20 cellular contexts compared by ENCODE assay signal in the genomic region with DNA sequence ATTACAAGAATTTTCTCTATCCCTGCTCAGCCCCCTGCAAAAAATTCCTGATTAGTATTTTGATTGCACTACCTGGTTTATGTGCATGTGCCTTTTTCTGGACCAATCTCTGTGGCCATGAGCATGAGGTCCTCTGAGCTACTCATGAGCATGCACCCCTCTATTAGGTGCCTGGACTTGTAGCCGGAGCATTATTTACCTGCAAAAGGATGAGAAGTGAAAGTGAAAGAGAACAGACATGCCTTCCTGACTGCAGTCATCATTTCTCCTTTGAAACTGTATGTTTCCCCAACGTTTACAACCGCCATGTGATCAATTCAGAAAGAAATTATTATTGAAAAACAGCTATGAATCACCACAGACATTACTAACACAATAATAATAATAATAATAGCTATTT.
DNase-seq lines count a peak whose midpoint lies in the region; ATAC-seq, FAIRE-seq and TF ChIP-seq lines count a peak whose summit lies in the region.
"Had no signal": no experiment of that assay in that cellular context is flagged by ENCODE, and none has a peak within 500 bp of the region (broad histone marks: within the 10 kb centered on the region; RNA-seq: fewer than 3 reads in every experiment).

No MANE protein-coding gene starts in this region.

- H3K4me3 Mint-ChIP-seq in MCF 10A (ENCODE audit: unreplicated experiment): no peak overlapping the region
- no peak overlapping the region for H3K4me3 Mint-ChIP-seq in natural killer cell
- H3K4me3 Mint-ChIP-seq: activated CD4-positive, alpha-beta T cell treated with anti-CD3 and anti-CD28 coated beads for 36 hours; activated T-cell treated with anti-CD3 and anti-CD28 coated beads, Interleukin-2, amount 50 U/mL, for 4 hours; GM23338; natural killer cell treated with Interleukin-12 subunit alpha and Interleukin-12 subunit beta and Interleukin-15 and Interleukin-18, amount 100 ng/mL, for 72 hours had no signal

- TF ChIP-seq POLR2A in breast epithelium (IDR thresholded peaks at IDR 0.05): no peak

- H3K4me1 ChIP-seq in breast epithelium: no peaks in the 10 kb centered on the region

- POLR2A ChIA-PET in MCF 10A (lab: Yijun Ruan, JAX): interaction anchor here (0.7 to 1.0 kb wide), 3 partner anchors 11 to 1944 kb away, joined by 3 read pairs; no protein-coding TSS in a partner anchor

- no peaks in the 10 kb centered on the region for H3K27me3 Mint-ChIP-seq in MCF 10A (ENCODE audit: insufficient read depth, unreplicated experiment)
- no peaks in the 10 kb centered on the region for H3K27me3 Mint-ChIP-seq in natural killer cell (ENCODE audit: low read depth in 2 of 2)
- H3K27me3 Mint-ChIP-seq: activated CD4-positive, alpha-beta T cell treated with anti-CD3 and anti-CD28 coated beads for 36 hours; natural killer cell treated with Interleukin-12 subunit alpha and Interleukin-12 subunit beta and Interleukin-15 and Interleukin-18, amount 100 ng/mL, for 72 hours had no signal

- no peak overlapping the region for H3K4me3 ChIP-seq in breast epithelium
- H3K4me3 ChIP-seq: GM23338 had no signal

- FAIRE-seq in urothelium cell line (lab: Jason Lieb, UNC): no peak

- DNase-seq in MCF 10A (ENCODE audit: unreplicated experiment) (peak; percentile 6), breast epithelium (ENCODE audit: low spot score in 2 of 2) (no peak), HT1080 (ENCODE audit: low read depth) (peak; percentile 20), SW480 (ENCODE audit: low spot score) (peak; percentile 15), urothelium cell line (ENCODE audit: low spot score) (peak; percentile 7), posterior vena cava (ENCODE audit: low spot score) (no peak), natural killer cell (no peak)
- no peak for DNase-seq in central memory CD4-positive, alpha-beta T cell
- DNase-seq: activated CD4-positive, alpha-beta T cell treated with anti-CD3 and anti-CD28 coated beads for 36 hours; activated T-cell treated with anti-CD3 and anti-CD28 coated beads, Interleukin-2, amount 50 U/mL, for 4 hours; amniotic stem cell; cortex of kidney; hippocampal formation; left ventricle myocardium superior; retina; stimulated activated CD4-positive, alpha-beta T cell treated with anti-CD3 and anti-CD28 coated beads, Interleukin-1b, Interleukin-23, amount 100 ng/mL, for 48 hours had no signal

- H3K9me3 Mint-ChIP-seq in MCF 10A (ENCODE audit: unreplicated experiment) (no peaks in the 10 kb centered on the region), natural killer cell (peaks cover 14 to 19% of the 10 kb centered on the region in 2 donors)
- H3K9me3 Mint-ChIP-seq: GM23338 had no signal

- H3K27ac Mint-ChIP-seq in MCF 10A (ENCODE audit: low read depth, unreplicated experiment) (no peak overlapping the region), natural killer cell (no peak overlapping the region)
- H3K27ac Mint-ChIP-seq: activated CD4-positive, alpha-beta T cell treated with anti-CD3 and anti-CD28 coated beads for 36 hours; GM23338; natural killer cell treated with Interleukin-12 subunit alpha and Interleukin-12 subunit beta and Interleukin-15 and Interleukin-18, amount 100 ng/mL, for 72 hours had no signal

- no peaks in the 10 kb centered on the region for H3K27me3 ChIP-seq in breast epithelium

- H3K27ac ChIP-seq in breast epithelium: no peak overlapping the region

- H3K36me3 ChIP-seq in breast epithelium: no peaks in the 10 kb centered on the region

- no TSS peak for BruUV-seq in MCF 10A (replicated peaks; lab: Mats Ljungman, UMichigan)

- no peak for ATAC-seq in natural killer cell
- ATAC-seq: activated CD4-positive, alpha-beta T cell treated with anti-CD3 and anti-CD28 coated beads for 36 hours; activated T-cell treated with anti-CD3 and anti-CD28 coated beads, Interleukin-2, amount 50 U/mL, for 4 hours; esophagus mucosa; GM23338; natural killer cell treated with Interleukin-12 subunit alpha and Interleukin-12 subunit beta and Interleukin-15 and Interleukin-18, amount 100 ng/mL, for 72 hours; Panc1 had no signal

- CTCF ChIA-PET in MCF 10A (lab: Yijun Ruan, JAX): interaction anchor here (1.0 kb wide), 1 partner anchor 8 kb away, joined by 3 read pairs; no protein-coding TSS in a partner anchor

- no peaks in the 10 kb centered on the region for H3K36me3 Mint-ChIP-seq in MCF 10A (ENCODE audit: insufficient read depth, unreplicated experiment)
- H3K36me3 Mint-ChIP-seq in natural killer cell: no peaks in the 10 kb centered on the region

- TF ChIP-seq CTCF in MCF 10A (IDR thresholded peaks at IDR 0.05; ENCODE audit: unreplicated experiment): no peak
- TF ChIP-seq CTCF in breast epithelium (IDR thresholded peaks at IDR 0.05): no peak
- TF ChIP-seq CTCF in natural killer cell (IDR thresholded peaks at IDR 0.05): no peak

- no peaks in the 10 kb centered on the region for H3K4me1 Mint-ChIP-seq in MCF 10A (ENCODE audit: insufficient read depth, unreplicated experiment)
- no peaks in the 10 kb centered on the region for H3K4me1 Mint-ChIP-seq in natural killer cell
- H3K4me1 Mint-ChIP-seq: activated CD4-positive, alpha-beta T cell treated with anti-CD3 and anti-CD28 coated beads for 36 hours had no signal

- no peaks in the 10 kb centered on the region for H3K9me3 ChIP-seq in breast epithelium

- intact Hi-C loops in MCF 10A (cut with micrococcal nuclease): no loop called here
- intact Hi-C loops in breast epithelium (cut with DNase I; ENCODE audit: low total_unique reads): no loop called here
- intact Hi-C loops in posterior vena cava (cut with DNase I): no loop called here
- intact Hi-C loops in natural killer cell (cut with micrococcal nuclease): no loop called here

Comparison
In these comparisons a context has a peak if more than half of its experiments do, and no peak if none do; other contexts are left out.
1. DNase-seq: peak in MCF 10A (single experiment), HT1080 (single experiment), SW480 (single experiment) and urothelium cell line (single experiment); none in breast epithelium (0 of 2), central memory CD4-positive, alpha-beta T cell (single experiment), posterior vena cava (single experiment) and natural killer cell (single experiment).